ENCODE assay signal across 8 cellular contexts in the genomic region with DNA sequence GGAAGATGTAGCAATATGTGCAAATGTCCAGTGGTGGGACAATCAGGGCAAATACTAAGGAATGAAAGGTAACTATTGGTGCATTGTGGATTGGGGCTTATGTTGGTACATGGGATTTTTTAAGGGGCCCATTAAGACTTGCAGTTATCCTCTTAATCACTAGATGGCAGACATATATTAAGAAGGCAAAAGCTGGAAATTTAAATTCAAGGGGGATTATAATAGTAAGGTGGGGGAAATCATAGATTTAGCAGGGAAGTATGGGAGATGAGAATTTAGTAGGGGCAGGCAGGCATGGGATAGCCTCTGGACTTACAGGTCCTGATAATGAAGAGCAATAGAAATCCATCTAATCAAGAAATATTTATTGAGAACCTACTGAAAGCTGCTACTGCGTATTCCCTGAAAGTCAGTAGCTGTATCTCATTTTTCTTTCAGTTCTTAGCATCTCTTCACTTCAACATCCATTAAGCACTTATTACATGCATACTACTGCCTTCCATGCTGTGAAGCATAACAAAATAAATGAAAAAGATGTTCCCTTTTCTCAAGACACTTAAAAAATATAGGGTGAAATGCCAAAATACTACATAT.
DNase-seq lines count a peak whose midpoint lies in the region; ATAC-seq and TF ChIP-seq lines count a peak whose summit lies in the region.

No MANE protein-coding gene starts in this region.

- 92 to 99% methylated on average over 1 of the region's 1 CpG for WGBS in aorta, 2 donors

- CTCF ChIA-PET in activated CD4-positive, alpha-beta memory T cell treated with anti-CD3 and anti-CD28 coated beads, Interleukin-2, amount 10 ng/mL, durations not matched to agents 7 days and 5 days (lab: Charles Lee): interaction anchor here (0.6 to 6.0 kb wide), 10 partner anchors 10 to 947 kb away, joined by 3 to 58 read pairs (median 3); partner anchors contain the start of gene C1orf53

- DNase-seq in BE2C (no peak), GM20000 (ENCODE audit: low spot score) (peak; percentile 4), Peyer's patch (no peak), germinal center (ENCODE audit: low spot score) (peak; percentile 17), NCI-H2196 (lab: John Stamatoyannopoulos, UW; ENCODE audit: unreplicated experiment) (no peak), amniotic stem cell (lab: John Stamatoyannopoulos, UW) (no peak), aorta (no peak)
- DNase-seq in activated CD4-positive, alpha-beta memory T cell treated with anti-CD3 and anti-CD28 coated beads, Interleukin-2, amount 10 ng/mL, durations not matched to agents 7 days and 5 days: no peak

- no peak for TF ChIP-seq POLR2A in Peyer's patch (IDR thresholded peaks at IDR 0.05)

- H3K27me3 Mint-ChIP-seq in activated CD4-positive, alpha-beta memory T cell treated with anti-CD3 and anti-CD28 coated beads, Interleukin-2, amount 10 ng/mL, durations not matched to agents 7 days and 5 days: no peaks in the 10 kb centered on the region

- ATAC-seq in aorta (ENCODE audit: low FRiP score): no peak

- no peaks in the 10 kb centered on the region for H3K36me3 ChIP-seq in BE2C
- no peaks in the 10 kb centered on the region for H3K36me3 ChIP-seq in Peyer's patch
- H3K36me3 ChIP-seq in aorta (ENCODE audit: control insufficient read depth in 1 of 2, insufficient read depth in 2 of 2, low read length in 1 of 2): no peaks in the 10 kb centered on the region

- TF ChIP-seq CTCF in BE2C (IDR thresholded peaks at IDR 0.05; ENCODE audit: low read depth, low read length) (peak; percentile 55), GM20000 (IDR thresholded peaks at IDR 0.05; ENCODE audit: extremely low read depth, missing control alignments) (no peak), Peyer's patch (IDR thresholded peaks at IDR 0.05) (peak in 4 of 6 experiments; percentile 12 to 30 (median 25))

- no peaks in the 10 kb centered on the region for H3K9me3 ChIP-seq in BE2C
- no peaks in the 10 kb centered on the region for H3K9me3 ChIP-seq in Peyer's patch
- no peaks in the 10 kb centered on the region for H3K9me3 ChIP-seq in aorta (ENCODE audit: control insufficient read depth, low read length)

- POLR2A ChIA-PET in activated CD4-positive, alpha-beta memory T cell treated with anti-CD3 and anti-CD28 coated beads, Interleukin-2, amount 10 ng/mL, durations not matched to agents 7 days and 5 days (lab: Charles Lee): interaction anchor here (1.2 kb wide), 1 partner anchor 383 kb away, joined by 3 read pairs; the partner anchor contains the start of gene C1orf53

- H3K27ac Mint-ChIP-seq in activated CD4-positive, alpha-beta memory T cell treated with anti-CD3 and anti-CD28 coated beads, Interleukin-2, amount 10 ng/mL, durations not matched to agents 7 days and 5 days: no peak overlapping the region

- H3K9me3 Mint-ChIP-seq in activated CD4-positive, alpha-beta memory T cell treated with anti-CD3 and anti-CD28 coated beads, Interleukin-2, amount 10 ng/mL, durations not matched to agents 7 days and 5 days: no peaks in the 10 kb centered on the region

- H3K4me1 Mint-ChIP-seq in activated CD4-positive, alpha-beta memory T cell treated with anti-CD3 and anti-CD28 coated beads, Interleukin-2, amount 10 ng/mL, durations not matched to agents 7 days and 5 days: peaks cover 6% of the 10 kb centered on the region

- no peak overlapping the region for H3K4me3 Mint-ChIP-seq in activated CD4-positive, alpha-beta memory T cell treated with anti-CD3 and anti-CD28 coated beads, Interleukin-2, amount 10 ng/mL, durations not matched to agents 7 days and 5 days

- no peak overlapping the region for H3K4me3 ChIP-seq in BE2C (ENCODE audit: low read depth, low read length)
- no peak overlapping the region for H3K4me3 ChIP-seq in Peyer's patch
- H3K4me3 ChIP-seq in aorta (ENCODE audit: low read length in 2 of 2): no peak overlapping the region

- H3K4me1 ChIP-seq in BE2C (peaks cover 28% of the 10 kb centered on the region), Peyer's patch (no peaks in the 10 kb centered on the region), aorta (ENCODE audit: control insufficient read depth in 1 of 2, insufficient read depth in 2 of 2, low read length in 2 of 2) (no peaks in the 10 kb centered on the region)

- H3K36me3 Mint-ChIP-seq in activated CD4-positive, alpha-beta memory T cell treated with anti-CD3 and anti-CD28 coated beads, Interleukin-2, amount 10 ng/mL, durations not matched to agents 7 days and 5 days (ENCODE audit: low read depth): no peaks in the 10 kb centered on the region

- H3K27me3 ChIP-seq in BE2C: no peaks in the 10 kb centered on the region
- no peaks in the 10 kb centered on the region for H3K27me3 ChIP-seq in Peyer's patch
- no peaks in the 10 kb centered on the region for H3K27me3 ChIP-seq in aorta (ENCODE audit: control insufficient read depth in 1 of 2, insufficient read depth in 2 of 2, low read length in 1 of 2)

- intact Hi-C loops in aorta (cut with DNase I): loop anchor here (10.0 kb wide), 3 partner anchors 125 to 945 kb away; partner anchors contain the start of gene C1orf53 (in 2 of the 2)

- H3K27ac ChIP-seq in Peyer's patch: no peak overlapping the region
- no peak overlapping the region for H3K27ac ChIP-seq in aorta (ENCODE audit: low read depth in 1 of 2, low read length in 2 of 2)

Comparison
In these comparisons a context has a peak if more than half of its experiments do, and no peak if none do; other contexts are left out.
1. DNase-seq: peak in GM20000 (single experiment) and germinal center (single experiment); none in BE2C (single experiment), Peyer's patch (0 of 3), activated CD4-positive, alpha-beta memory T cell treated with anti-CD3 and anti-CD28 coated beads, Interleukin-2, amount 10 ng/mL, durations not matched to agents 7 days and 5 days (single experiment), NCI-H2196 (single experiment), amniotic stem cell (single experiment) and aorta (0 of 2).